In the genomic region with DNA sequence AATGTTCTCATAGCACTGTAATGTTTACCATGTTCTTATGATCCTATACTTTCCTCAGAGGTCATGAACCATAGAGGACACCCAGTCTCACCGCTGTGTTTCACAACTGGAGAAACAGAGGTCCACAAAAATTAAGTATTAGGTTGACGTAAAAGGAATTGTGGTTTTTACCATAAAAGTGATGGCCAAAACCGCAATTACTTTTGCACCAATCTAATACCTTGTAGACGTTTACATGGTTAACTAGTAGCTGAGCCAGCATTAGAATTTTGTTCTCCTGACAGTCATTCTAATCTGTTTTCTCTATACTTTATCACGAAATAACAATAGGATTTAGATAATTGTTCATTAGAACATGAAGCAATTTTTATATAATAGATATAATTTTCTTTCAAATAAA, we compare ENCODE assay signal across 1 cellular context.
TF ChIP-seq lines count a peak whose summit lies in the region.

No MANE protein-coding gene starts in this region.

TF ChIP-seq in HepG2, 621 proteins besides CTCF, POLR2A, EP300 and RAD21 (continued from another document):
- TF ChIP-seq ZBTB40 (IDR thresholded peaks at IDR 0.05) (peak; percentile 74), ZBTB40 (CRISPR knock-in tag; IDR thresholded peaks at IDR 0.05) (no peak), SIN3A (IDR thresholded peaks at IDR 0.05; ENCODE audit: borderline replicate concordance, low read depth, low read length) (no peak), DR1 (CRISPR knock-in tag; IDR thresholded peaks at IDR 0.05) (no peak), PITX1 (CRISPR knock-in tag; IDR thresholded peaks at IDR 0.05) (no peak), ZNF749 (CRISPR knock-in tag; IDR thresholded peaks at IDR 0.05; ENCODE audit: borderline replicate concordance) (no peak)
